Comparison of ENCODE assay signal across 10 cellular contexts in the genomic region with DNA sequence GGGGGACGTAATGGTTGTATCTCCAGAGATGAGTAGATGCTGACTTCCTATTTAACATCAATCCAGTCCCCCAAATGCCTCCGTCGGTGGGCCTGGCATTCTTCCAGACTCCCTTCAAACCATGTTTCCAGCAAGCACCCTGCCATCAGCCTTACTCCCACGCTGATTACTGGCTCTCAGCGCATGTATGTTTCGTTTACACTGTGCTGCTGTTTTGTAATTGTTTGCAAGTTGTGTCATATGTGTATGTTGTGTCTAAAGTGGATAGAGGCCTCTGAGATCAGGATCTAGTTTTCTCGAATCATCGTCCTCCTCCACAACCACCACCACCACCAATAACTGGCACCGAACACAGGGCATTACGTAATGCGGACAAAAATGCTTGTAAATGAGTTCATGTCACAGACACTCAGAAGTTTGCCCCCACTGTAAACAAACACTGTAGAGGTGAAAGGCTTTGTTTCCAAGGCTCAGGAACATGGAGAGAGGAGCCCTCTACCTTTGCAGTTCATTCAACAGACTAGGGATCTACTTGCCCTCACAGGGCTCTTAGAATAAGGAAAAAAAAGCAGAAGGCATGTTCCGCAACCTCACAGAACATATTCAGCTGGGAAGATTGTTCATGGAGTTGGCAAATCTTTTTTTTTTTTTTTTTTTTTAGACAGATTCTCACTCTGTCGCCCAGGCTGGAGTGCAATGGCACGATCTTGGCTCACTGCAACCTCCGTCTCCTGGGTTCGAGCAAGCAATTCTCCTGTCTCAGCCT. TPM values are rescaled to one million over a fixed set of nuclear protein-coding genes. Genes with fewer than 3 reads are reported as not detected.
DNase-seq lines count a peak whose midpoint lies in the region; ATAC-seq and TF ChIP-seq lines count a peak whose summit lies in the region.
"Had no signal": no experiment of that assay in that cellular context is flagged by ENCODE, and none has a peak within 500 bp of the region (broad histone marks: within the 10 kb centered on the region; RNA-seq: fewer than 3 reads in every experiment).

No MANE protein-coding gene starts in this region.

- no peak overlapping the region for H3K9ac ChIP-seq in mesenchymal stem cell (ENCODE audit: low read length)

- no peak overlapping the region for H3K4ac ChIP-seq in mesenchymal stem cell (ENCODE audit: low read depth in 1 of 2, low read length in 2 of 2)

- no peak overlapping the region for H4K8ac ChIP-seq in mesenchymal stem cell (ENCODE audit: low read length)

- no peak overlapping the region for H4K91ac ChIP-seq in mesenchymal stem cell (ENCODE audit: low read length)

- H2BK12ac ChIP-seq in mesenchymal stem cell (ENCODE audit: low read length in 2 of 2) = no peak overlapping the region

- no peak overlapping the region for H2AK5ac ChIP-seq in mesenchymal stem cell (ENCODE audit: low read length, severe bottlenecking)

- H2BK120ac ChIP-seq in mesenchymal stem cell (ENCODE audit: low read depth, low read length) = no peak overlapping the region

- no peaks in the 10 kb centered on the region for H3K79me1 ChIP-seq in mesenchymal stem cell (replicated peaks; ENCODE audit: low read length, poor library complexity, severe bottlenecking)

- 69% methylated on average over 13 of the region's 16 CpGs for WGBS in mesenchymal stem cell

- peaks cover 9% of the 10 kb centered on the region for H3K4me1 ChIP-seq in mesenchymal stem cell (ENCODE audit: control insufficient read depth, insufficient read depth, low read depth, low read length)

- H3K4me3 ChIP-seq in AG09309 (ENCODE audit: control insufficient read depth, low read depth, low read length) (no peak overlapping the region), mesenchymal stem cell (ENCODE audit: insufficient read depth in 1 of 2, low read depth in 1 of 2, low read length in 2 of 2) (no peak overlapping the region)

- H3K23ac ChIP-seq in mesenchymal stem cell (ENCODE audit: low read length in 2 of 2) = no peak overlapping the region

- no peak overlapping the region for H2AFZ ChIP-seq in mesenchymal stem cell (ENCODE audit: low read depth, low read length)

- H3K4me2 ChIP-seq in mesenchymal stem cell (ENCODE audit: low read length, poor library complexity, severe bottlenecking) = no peak overlapping the region

- no peak for TF ChIP-seq CTCF in AG09309 (IDR thresholded peaks at IDR 0.05; ENCODE audit: control insufficient read depth, insufficient read depth, low read depth, low read length, missing control alignments)

- no peak overlapping the region for H3K14ac ChIP-seq in mesenchymal stem cell (ENCODE audit: low read length in 2 of 2)

- no peak overlapping the region for H2BK15ac ChIP-seq in mesenchymal stem cell (ENCODE audit: low read depth, poor library complexity, severe bottlenecking)

- DNase-seq in AG09309 (ENCODE audit: low read depth) (peak; percentile 62), LHCN-M2 (ENCODE audit: low read depth) (peak; percentile 56), astrocyte of the hippocampus (ENCODE audit: low read depth, low spot score) (peak; percentile 80), mesenchymal stem cell (peak; percentile 92), NAMALWA (ENCODE audit: low spot score) (no peak)
- no peak for DNase-seq in activated T-cell treated with anti-CD3 and anti-CD28 coated beads, Interleukin-2, amount 50 U/mL, for 48 hours
- DNase-seq: activated CD4-positive, alpha-beta T cell treated with anti-CD3 and anti-CD28 coated beads for 48 hours had no signal

- ATAC-seq in GM18870 (IDR thresholded peaks at IDR 0.05; ENCODE audit: unreplicated experiment) (no peak), GM21825 (IDR thresholded peaks at IDR 0.05; ENCODE audit: unreplicated experiment) (no peak)

- H3K27ac ChIP-seq in mesenchymal stem cell (ENCODE audit: low read length, poor library complexity, severe bottlenecking) = no peak overlapping the region

- no peaks in the 10 kb centered on the region for H3K27me3 ChIP-seq in mesenchymal stem cell (ENCODE audit: control insufficient read depth in 1 of 2, insufficient read depth in 1 of 2, low read length in 2 of 2)

- H2BK5ac ChIP-seq in mesenchymal stem cell (ENCODE audit: low read depth, low read length, poor library complexity, severe bottlenecking) = no peak overlapping the region

- H3K18ac ChIP-seq in mesenchymal stem cell (ENCODE audit: low read depth in 1 of 2, low read length in 2 of 2) = no peak overlapping the region

- H3K9me3 ChIP-seq in mesenchymal stem cell (ENCODE audit: control insufficient read depth, low read length) = no peaks in the 10 kb centered on the region
- H3K9me3 ChIP-seq: Caco-2 had no signal

- H3K36me3 ChIP-seq in mesenchymal stem cell (ENCODE audit: control insufficient read depth in 1 of 2, insufficient read depth in 2 of 2, low read depth in 1 of 2, low read length in 2 of 2) = no peaks in the 10 kb centered on the region

RNA-seq across cellular contexts. Expression of gene SEMA4B, which starts 46.1 kb away (rescaled TPM):
- 6.3 and 7.0 TPM in 2 replicates for total RNA-seq in LHCN-M2 (2014; rRNA removed)
- polyA plus RNA-seq in LHCN-M2 (2012) = 6.1 TPM
- polyA plus RNA-seq in mesenchymal stem cell (2013, experiment 1 of 2) = 21.4 TPM
- polyA plus RNA-seq in mesenchymal stem cell (2013, experiment 2 of 2) = 22.7 TPM

RNA-seq across cellular contexts. Expression of gene IDH2, which starts 52.8 kb away (rescaled TPM):
- total RNA-seq in LHCN-M2 (2014; rRNA removed) = 62.7 and 70.3 TPM in 2 replicates
- polyA plus RNA-seq in LHCN-M2 (2012) = 88.9 TPM
- 33.5 TPM for polyA plus RNA-seq in mesenchymal stem cell (2013, experiment 1 of 2)
- polyA plus RNA-seq in mesenchymal stem cell (2013, experiment 2 of 2) = 33.2 TPM

Comparison
In these comparisons a context has a peak if more than half of its experiments do, and no peak if none do; other contexts are left out.
1. DNase-seq: peak in AG09309 (single experiment), LHCN-M2 (single experiment), astrocyte of the hippocampus (single experiment) and mesenchymal stem cell (single experiment); none in NAMALWA (single experiment) and activated T-cell treated with anti-CD3 and anti-CD28 coated beads, Interleukin-2, amount 50 U/mL, for 48 hours (0 of 2).